In genomic region chr5:95155888-95156287, GRCh38 we compare ENCODE assay signal across 34 cellular contexts.
"Had no signal": no experiment of that assay in that cellular context is flagged by ENCODE, and none has a peak within 500 bp of the region (broad histone marks: within the 10 kb centered on the region; RNA-seq: fewer than 3 reads in every experiment).

No MANE protein-coding gene starts in this region.

- FAIRE-seq: astrocyte, colon had no signal

- H3K4me3 Mint-ChIP-seq: activated CD4-positive, alpha-beta T cell treated with anti-CD3 and anti-CD28 coated beads, Interleukin-2, amount 10 ng/mL, durations not matched to agents 7 days and 5 days; activated CD8-positive, alpha-beta T cell treated with anti-CD3 and anti-CD28 coated beads for 36 hours; activated naive CD8-positive, alpha-beta T cell; activated T-cell treated with anti-CD3 and anti-CD28 coated beads, Interleukin-2, amount 50 U/mL, for 4 hours; activated T-helper 17 cell treated with anti-CD3 and anti-CD28 coated beads, Interleukin-2, amount 50 U/mL, for 72 hours; effector memory CD8-positive, alpha-beta T cell; T-helper 17 cell; T-helper 2 cell treated with Interferon-gamma antibody and Interleukin-4, amounts not matched to agents 5 μg/mL and 100 μg/mL, for 36 hours; WTC11 had no signal

- H3K27ac Mint-ChIP-seq: activated CD4-positive, alpha-beta T cell treated with anti-CD3 and anti-CD28 coated beads, Interleukin-2, amount 10 ng/mL, durations not matched to agents 7 days and 5 days; activated CD8-positive, alpha-beta T cell treated with anti-CD3 and anti-CD28 coated beads for 36 hours; activated naive CD8-positive, alpha-beta T cell; activated T-helper 17 cell treated with anti-CD3 and anti-CD28 coated beads, Interleukin-2, amount 50 U/mL, for 72 hours; effector memory CD8-positive, alpha-beta T cell; T-helper 17 cell; T-helper 2 cell treated with Interferon-gamma antibody and Interleukin-4, amounts not matched to agents 5 μg/mL and 100 μg/mL, for 36 hours; WTC11 had no signal

- H3K27me3 ChIP-seq: brain microvascular endothelial cell, esophagus muscularis mucosa, foreskin keratinocyte, gastrocnemius medialis, heart left ventricle had no signal

- H3K36me3 ChIP-seq: brain microvascular endothelial cell, esophagus muscularis mucosa, gastrocnemius medialis, heart left ventricle had no signal

- H3K27me3 Mint-ChIP-seq: activated CD8-positive, alpha-beta T cell treated with anti-CD3 and anti-CD28 coated beads for 36 hours; activated naive CD8-positive, alpha-beta T cell; effector memory CD8-positive, alpha-beta T cell had no signal

- ATAC-seq: activated CD8-positive, alpha-beta T cell treated with anti-CD3 and anti-CD28 coated beads for 36 hours; activated T-cell treated with anti-CD3 and anti-CD28 coated beads, Interleukin-2, amount 50 U/mL, for 4 hours; activated T-helper 17 cell treated with anti-CD3 and anti-CD28 coated beads, Interleukin-2, amount 50 U/mL, for 72 hours; effector memory CD8-positive, alpha-beta T cell; foreskin keratinocyte; gastrocnemius medialis; heart left ventricle; T-helper 17 cell; WTC11 had no signal

- H3K4me1 Mint-ChIP-seq: activated CD4-positive, alpha-beta T cell treated with anti-CD3 and anti-CD28 coated beads, Interleukin-2, amount 10 ng/mL, durations not matched to agents 7 days and 5 days; activated T-helper 17 cell treated with anti-CD3 and anti-CD28 coated beads, Interleukin-2, amount 50 U/mL, for 72 hours had no signal

- H3K4me3 ChIP-seq: esophagus muscularis mucosa, gastrocnemius medialis, heart left ventricle had no signal

- H3K9me3 Mint-ChIP-seq: activated CD4-positive, alpha-beta T cell treated with anti-CD3 and anti-CD28 coated beads, Interleukin-2, amount 10 ng/mL, durations not matched to agents 7 days and 5 days; activated CD8-positive, alpha-beta T cell treated with anti-CD3 and anti-CD28 coated beads for 36 hours; activated T-cell treated with anti-CD3 and anti-CD28 coated beads, Interleukin-2, amount 50 U/mL, for 4 hours; effector memory CD8-positive, alpha-beta T cell; T-helper 2 cell treated with Interferon-gamma antibody and Interleukin-4, amounts not matched to agents 5 μg/mL and 100 μg/mL, for 36 hours; WTC11 had no signal

- DNase-seq: activated CD4-positive, alpha-beta T cell treated with anti-CD3 and anti-CD28 coated beads for 1 hour; activated CD4-positive, alpha-beta T cell treated with anti-CD3 and anti-CD28 coated beads for 4 hours; activated CD4-positive, alpha-beta T cell treated with anti-CD3 and anti-CD28 coated beads, Interleukin-2, amount 10 ng/mL, durations not matched to agents 7 days and 5 days; activated CD4-positive, alpha-beta T cell treated with anti-CD3 and anti-CD28 coated beads, Interleukin-2, amount 50 U/mL, for 4 hours; activated CD8-positive, alpha-beta memory T cell treated with anti-CD3 and anti-CD28 coated beads for 24 hours; activated CD8-positive, alpha-beta T cell treated with anti-CD3 and anti-CD28 coated beads for 36 hours; activated effector memory CD4-positive, alpha-beta T cell treated with Interleukin-2 at 50 U/mL for 16 hours; activated gamma-delta T cell treated with Interleukin-2 at 50 U/mL for 16 hours; activated naive CD4-positive, alpha-beta T cell treated with anti-CD3 and anti-CD28 coated beads, Interleukin-2, amount 50 U/mL, for 16 hours; activated naive CD4-positive, alpha-beta T cell treated with Interleukin-2 at 50 U/mL for 16 hours; activated T-cell treated with anti-CD3 and anti-CD28 coated beads, Interleukin-2, amount 50 U/mL, for 4 hours; amniotic stem cell; anterior cingulate cortex; brain microvascular endothelial cell; caudate nucleus; cortex of kidney; dermis blood vessel endothelial cell; effector CD4-positive, alpha-beta T cell; effector memory CD8-positive, alpha-beta T cell; erythroblast; foreskin keratinocyte; gastrocnemius medialis; glutamatergic neuron; heart left ventricle; T-helper 1 cell; T-helper 17 cell; T1000 had no signal

- H3K36me3 Mint-ChIP-seq: activated naive CD8-positive, alpha-beta T cell; WTC11 had no signal
